Comparison of ENCODE assay signal across 8 cellular contexts in genomic region chr2:126886201-126886905, GRCh38. TPM values are rescaled to one million over a fixed set of nuclear protein-coding genes. Genes with fewer than 3 reads are reported as not detected.
A peak's percentile ranks its signal among the peaks of the same experiment; 100 is the strongest.
DNase-seq lines count a peak whose midpoint lies in the region; ATAC-seq and TF ChIP-seq lines count a peak whose summit lies in the region.

No MANE protein-coding gene starts in this region.

- H3K36me3 Mint-ChIP-seq in CD4-positive, alpha-beta memory T cell = no peaks in the 10 kb centered on the region
- H3K36me3 Mint-ChIP-seq in neural progenitor cell = no peaks in the 10 kb centered on the region

- H3K4me1 Mint-ChIP-seq in CD4-positive, alpha-beta memory T cell = peaks cover 0 to 4% (median under 1%) of the 10 kb centered on the region in 4 donors
- H3K4me1 Mint-ChIP-seq in neural progenitor cell = peaks cover 17% of the 10 kb centered on the region

- H3K27ac ChIP-seq in CD4-positive, alpha-beta memory T cell (ENCODE audit: low read depth, low read length) = no peak overlapping the region
- no peak overlapping the region for H3K27ac ChIP-seq in HUES48 (ENCODE audit: low read depth, low read length)
- no peak overlapping the region for H3K27ac ChIP-seq in neural progenitor cell
- H3K27ac ChIP-seq in upper lobe of left lung = no peak overlapping the region

- CTCF ChIA-PET in CD4-positive, alpha-beta memory T cell (lab: Charles Lee; ENCODE audit: partially characterized antibody) = interaction anchor here (0.5 to 1.6 kb wide), 2 partner anchors 9 to 18 kb away, joined by 3 to 4 read pairs; no protein-coding TSS in a partner anchor

- peak; percentile 83 for TF ChIP-seq CTCF in neural progenitor cell (IDR thresholded peaks at IDR 0.05)
- peak in 5 of 6 experiments; percentile 36 to 71 (median 67) for TF ChIP-seq CTCF in upper lobe of left lung (IDR thresholded peaks at IDR 0.05)

- intact Hi-C loops in CD4-positive, alpha-beta memory T cell (cut with micrococcal nuclease) = no loop called here

- no peaks in the 10 kb centered on the region for H3K9me3 ChIP-seq in CD4-positive, alpha-beta memory T cell (ENCODE audit: control insufficient read depth in 1 of 2, low read length in 2 of 2)
- H3K9me3 ChIP-seq in HUES48 (ENCODE audit: control insufficient read depth, insufficient read depth, low read length) = no peaks in the 10 kb centered on the region
- no peaks in the 10 kb centered on the region for H3K9me3 ChIP-seq in neural progenitor cell (ENCODE audit: low read depth)
- no peaks in the 10 kb centered on the region for H3K9me3 ChIP-seq in upper lobe of left lung

- POLR2A ChIA-PET in CD4-positive, alpha-beta memory T cell (lab: Charles Lee; ENCODE audit: partially characterized antibody) = no interaction called here

- no peaks in the 10 kb centered on the region for H4K20me1 ChIP-seq in neural progenitor cell (ENCODE audit: low read depth)

- H3K27me3 ChIP-seq in CD4-positive, alpha-beta memory T cell (ENCODE audit: insufficient read depth, low read length) = no peaks in the 10 kb centered on the region
- H3K27me3 ChIP-seq in HUES48 (ENCODE audit: control insufficient read depth, insufficient read depth, low read length) (no peaks in the 10 kb centered on the region), neural progenitor cell (peaks cover 8% of the 10 kb centered on the region), upper lobe of left lung (no peaks in the 10 kb centered on the region)

- no peak overlapping the region for H3K4me3 ChIP-seq in CD4-positive, alpha-beta memory T cell (ENCODE audit: low read length in 2 of 2)
- H3K4me3 ChIP-seq in HUES48 (ENCODE audit: low read depth, low read length) (peak overlapping the region; percentile 48; the same call in 1 of the 2 replicates), neural progenitor cell (peak overlapping the region; percentile 14), upper lobe of left lung (peak overlapping the region in 3 of 4 donors; percentile 20 to 43 (median 36))

- WGBS in upper lobe of left lung, 2 donors = 9 to 17% methylated on average over 13 to 16 of the region's 40 CpGs

- DNase-seq in CD4-positive, alpha-beta memory T cell = peak in 3 of 5 donors; percentile 4 to 5 (median 5)
- DNase-seq in activated CD8-positive, alpha-beta memory T cell treated with anti-CD3 and anti-CD28 coated beads, Interleukin-2, amount 50 U/mL, for 48 hours = peak; percentile 88
- DNase-seq in foreskin melanocyte = peak; percentile 30
- DNase-seq in neural progenitor cell (ENCODE audit: low spot score) = peak; percentile 91
- DNase-seq in upper lobe of left lung = peak; percentile 62 to 93
- DNase-seq in amniotic stem cell (lab: John Stamatoyannopoulos, UW) = no peak

- ATAC-seq in GM19467 (IDR thresholded peaks at IDR 0.05; ENCODE audit: unreplicated experiment) (peak; percentile 59), upper lobe of left lung (ENCODE audit: low FRiP score in 2 of 2) (peak; percentile 28 to 90)

- no peaks in the 10 kb centered on the region for H3K79me2 ChIP-seq in neural progenitor cell (ENCODE audit: low read depth)

- no peak overlapping the region for H3K9ac ChIP-seq in HUES48 (ENCODE audit: low read depth, low read length)
- H3K9ac ChIP-seq in neural progenitor cell = no peak overlapping the region

- no peaks in the 10 kb centered on the region for H3F3A ChIP-seq in neural progenitor cell (ENCODE audit: low read depth)

- no peak for TF ChIP-seq POLR2A in upper lobe of left lung (IDR thresholded peaks at IDR 0.05)

- H3K4me3 Mint-ChIP-seq in CD4-positive, alpha-beta memory T cell = peak overlapping the region in 3 of 8 donors; percentile 36 to 59 (median 47)
- H3K4me3 Mint-ChIP-seq in neural progenitor cell = no peak overlapping the region

- no peak overlapping the region for H3K27ac Mint-ChIP-seq in CD4-positive, alpha-beta memory T cell
- H3K27ac Mint-ChIP-seq in neural progenitor cell = no peak overlapping the region

- H3K9me3 Mint-ChIP-seq in CD4-positive, alpha-beta memory T cell = no peaks in the 10 kb centered on the region
- no peaks in the 10 kb centered on the region for H3K9me3 Mint-ChIP-seq in neural progenitor cell

- H3K36me3 ChIP-seq in CD4-positive, alpha-beta memory T cell (ENCODE audit: insufficient read depth, low read length) = no peaks in the 10 kb centered on the region
- H3K36me3 ChIP-seq in HUES48 (ENCODE audit: control insufficient read depth, insufficient read depth, low read length) = no peaks in the 10 kb centered on the region
- H3K36me3 ChIP-seq in neural progenitor cell = no peaks in the 10 kb centered on the region
- H3K36me3 ChIP-seq in upper lobe of left lung = no peaks in the 10 kb centered on the region

- no peak for TF ChIP-seq EP300 in upper lobe of left lung (IDR thresholded peaks at IDR 0.05)

- H3K4me1 ChIP-seq in CD4-positive, alpha-beta memory T cell (ENCODE audit: insufficient read depth, low read length) = no peaks in the 10 kb centered on the region
- H3K4me1 ChIP-seq in HUES48 (ENCODE audit: control insufficient read depth, insufficient read depth, low read length) = no peaks in the 10 kb centered on the region; the same call in 1 of the 2 replicates
- no peaks in the 10 kb centered on the region for H3K4me1 ChIP-seq in neural progenitor cell
- peaks cover 4 to 13% (median 9%) of the 10 kb centered on the region in 4 donors for H3K4me1 ChIP-seq in upper lobe of left lung

- peak overlapping the region; percentile 98 for H2AFZ ChIP-seq in neural progenitor cell (replicated peaks)

- peaks cover 6 to 20% of the 10 kb centered on the region in 2 donors for H3K27me3 Mint-ChIP-seq in CD4-positive, alpha-beta memory T cell
- H3K27me3 Mint-ChIP-seq in neural progenitor cell (ENCODE audit: insufficient read depth, low read depth) = peaks cover 7% of the 10 kb centered on the region

- H3K4me2 ChIP-seq in neural progenitor cell = peak overlapping the region; percentile 64

RNA-seq across cellular contexts. Expression of gene TEX51, which starts 12.3 kb away (rescaled TPM):
- not detected for total RNA-seq in CD4-positive, alpha-beta memory T cell
- not detected for polyA plus RNA-seq in CD4-positive, alpha-beta memory T cell
- not detected in 2 replicates for total RNA-seq in neural progenitor cell (ENCODE audit: low replicate concordance)
- not detected for total RNA-seq in upper lobe of left lung

Comparison
In these comparisons a context has a peak if more than half of its experiments do, and no peak if none do; other contexts are left out.
1. H3K4me3 ChIP-seq: peak in HUES48 (single experiment), neural progenitor cell (single experiment) and upper lobe of left lung (3 of 4); none in CD4-positive, alpha-beta memory T cell (0 of 2).